In genomic region chr6:15691250-15691869, GRCh38 we compare ENCODE assay signal across 8 cellular contexts. TPM values are rescaled to one million over a fixed set of nuclear protein-coding genes. Genes with fewer than 3 reads are reported as not detected.
DNase-seq lines count a peak whose midpoint lies in the region; ATAC-seq and TF ChIP-seq lines count a peak whose summit lies in the region.

No MANE protein-coding gene starts in this region.

- ATAC-seq in GM19351 (IDR thresholded peaks at IDR 0.05; ENCODE audit: unreplicated experiment) = peak; percentile 97
- ATAC-seq in HG03520 (IDR thresholded peaks at IDR 0.05; ENCODE audit: unreplicated experiment) = peak; percentile 86
- ATAC-seq in lung (ENCODE audit: insufficient read depth, low FRiP score) = peak; percentile 94

- WGBS in lung, 2 donors = 14 to 20% methylated on average over 23 of the region's 23 CpGs

- DNase-seq in C1 segment of cervical spinal cord (lab: John Stamatoyannopoulos, UW) = peak in 13 of 14 donors; percentile 12 to 73 (median 61)
- peak; percentile 94 for DNase-seq in NCI-H69 (lab: John Stamatoyannopoulos, UW)
- DNase-seq in activated CD4-positive, alpha-beta T cell treated with anti-CD3 and anti-CD28 coated beads, Interleukin-2, amount 50 U/mL, for 1 hour = peak; percentile 72
- DNase-seq in dorsolateral prefrontal cortex = peak; percentile 66 to 86 (median 82)
- peak; percentile 79 for DNase-seq in lung (ENCODE audit: low spot score)
- peak; percentile 62 to 74 (median 68) for DNase-seq in stimulated activated CD4-positive, alpha-beta T cell treated with anti-CD3 and anti-CD28 coated beads, TNF-alpha, amount 100 ng/mL, for 48 hours (ENCODE audit: low read depth in 3 of 3)

- peak; percentile 96 to 100 (median 100) for TF ChIP-seq CTCF in dorsolateral prefrontal cortex (IDR thresholded peaks at IDR 0.05 in 54 of 56, conservative IDR thresholded peaks at IDR 0.05 in 2 of 56; ENCODE audit: low read depth in 1 of 56, partially characterized antibody in 56 of 56)
- peak; percentile 100 for TF ChIP-seq CTCF in lung (IDR thresholded peaks at IDR 0.05; ENCODE audit: control extremely low read depth, extremely low read depth)

- H3K27me3 ChIP-seq in dorsolateral prefrontal cortex (no peaks in the 10 kb centered on the region), lung (ENCODE audit: control insufficient read depth, insufficient read depth) (no peaks in the 10 kb centered on the region)

- peak overlapping the region in 57 of 59 donors; percentile 4 to 63 (median 45) for H3K4me3 ChIP-seq in dorsolateral prefrontal cortex
- no peak overlapping the region for H3K4me3 ChIP-seq in lung

- peaks cover 0 to 2% of the 10 kb centered on the region in 2 donors for H3K4me1 ChIP-seq in lung (ENCODE audit: control insufficient read depth in 2 of 2, insufficient read depth in 2 of 2, low read length in 2 of 2)

- H3K9me3 ChIP-seq in lung (ENCODE audit: control insufficient read depth in 2 of 2, insufficient read depth in 1 of 2, low read length in 1 of 2) = no peaks in the 10 kb centered on the region

- intact Hi-C loops in dorsolateral prefrontal cortex (cut with DNase I) = loop anchor here (1.0 to 2.0 kb wide), 4 partner anchors 437 to 515 kb away; no protein-coding TSS in a partner anchor

- H3K27ac ChIP-seq in dorsolateral prefrontal cortex = no peak overlapping the region
- no peak overlapping the region for H3K27ac ChIP-seq in lung (ENCODE audit: low read depth in 1 of 2, low read length in 1 of 2)

- no peaks in the 10 kb centered on the region for H3K36me3 ChIP-seq in lung (ENCODE audit: control insufficient read depth in 2 of 2, insufficient read depth in 2 of 2, low read length in 2 of 2)

RNA-seq across cellular contexts. Expression of gene DTNBP1, which starts 28.5 kb away (rescaled TPM):
- total RNA-seq in dorsolateral prefrontal cortex (10 to 100 TPM; 21.4 to 50.2 (median 35.4) TPM), lung (10 to 100 TPM; 17.9 to 23.9 TPM)
- 10 to 100 TPM in 1 of 2 donors, 1 to 10 TPM in 1; 9.9 to 23.0 TPM for polyA plus RNA-seq in lung
